In the genomic region with DNA sequence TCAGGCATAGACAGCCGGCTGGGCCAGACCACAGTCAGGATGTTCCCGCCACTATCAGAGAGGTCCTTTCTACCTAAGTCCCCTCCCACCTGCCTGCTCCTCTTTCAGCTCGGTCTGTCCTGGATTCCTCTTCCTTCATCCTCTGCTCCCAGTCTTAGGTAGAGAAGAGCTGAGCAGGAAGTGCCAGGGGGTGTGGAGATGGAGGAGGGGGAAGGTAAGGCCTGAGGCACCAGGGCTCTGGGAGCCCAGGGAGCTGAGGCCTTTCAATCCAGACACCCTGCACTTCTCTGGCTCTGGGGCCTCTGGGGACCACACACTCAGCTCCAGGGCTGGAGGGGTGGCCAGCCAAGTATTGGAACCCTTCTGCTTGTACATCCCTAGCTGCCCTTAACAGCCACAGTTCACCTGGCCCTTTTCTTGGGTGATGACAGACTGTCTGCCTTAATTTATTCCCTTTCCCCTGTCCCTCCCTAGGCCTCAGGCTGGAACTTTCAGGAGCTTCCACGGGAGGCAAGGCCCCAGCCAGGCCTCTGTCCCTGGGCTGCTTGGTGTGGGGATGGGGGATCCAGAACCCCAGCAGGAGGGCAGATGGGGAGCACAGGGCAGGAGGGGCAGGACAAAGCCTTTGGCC, we compare ENCODE assay signal across 1 cellular context.
A peak's percentile ranks its signal among the peaks of the same experiment; 100 is the strongest.
TF ChIP-seq lines count a peak whose summit lies in the region.

No MANE protein-coding gene starts in this region.

TF ChIP-seq in HEK293, 187 proteins besides CTCF, POLR2A, EP300 and RAD21 (continued from another document):
- TF ChIP-seq, protein P1, sequence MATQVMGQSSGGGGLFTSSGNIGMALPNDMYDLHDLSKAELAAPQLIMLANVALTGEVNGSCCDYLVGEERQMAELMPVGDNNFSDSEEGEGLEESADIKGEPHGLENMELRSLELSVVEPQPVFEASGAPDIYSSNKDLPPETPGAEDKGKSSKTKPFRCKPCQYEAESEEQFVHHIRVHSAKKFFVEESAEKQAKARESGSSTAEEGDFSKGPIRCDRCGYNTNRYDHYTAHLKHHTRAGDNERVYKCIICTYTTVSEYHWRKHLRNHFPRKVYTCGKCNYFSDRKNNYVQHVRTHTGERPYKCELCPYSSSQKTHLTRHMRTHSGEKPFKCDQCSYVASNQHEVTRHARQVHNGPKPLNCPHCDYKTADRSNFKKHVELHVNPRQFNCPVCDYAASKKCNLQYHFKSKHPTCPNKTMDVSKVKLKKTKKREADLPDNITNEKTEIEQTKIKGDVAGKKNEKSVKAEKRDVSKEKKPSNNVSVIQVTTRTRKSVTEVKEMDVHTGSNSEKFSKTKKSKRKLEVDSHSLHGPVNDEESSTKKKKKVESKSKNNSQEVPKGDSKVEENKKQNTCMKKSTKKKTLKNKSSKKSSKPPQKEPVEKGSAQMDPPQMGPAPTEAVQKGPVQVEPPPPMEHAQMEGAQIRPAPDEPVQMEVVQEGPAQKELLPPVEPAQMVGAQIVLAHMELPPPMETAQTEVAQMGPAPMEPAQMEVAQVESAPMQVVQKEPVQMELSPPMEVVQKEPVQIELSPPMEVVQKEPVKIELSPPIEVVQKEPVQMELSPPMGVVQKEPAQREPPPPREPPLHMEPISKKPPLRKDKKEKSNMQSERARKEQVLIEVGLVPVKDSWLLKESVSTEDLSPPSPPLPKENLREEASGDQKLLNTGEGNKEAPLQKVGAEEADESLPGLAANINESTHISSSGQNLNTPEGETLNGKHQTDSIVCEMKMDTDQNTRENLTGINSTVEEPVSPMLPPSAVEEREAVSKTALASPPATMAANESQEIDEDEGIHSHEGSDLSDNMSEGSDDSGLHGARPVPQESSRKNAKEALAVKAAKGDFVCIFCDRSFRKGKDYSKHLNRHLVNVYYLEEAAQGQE (tag by site-specific recombination; IDR thresholded peaks at IDR 0.05): no peak
- TF ChIP-seq ZNF529 (tag by site-specific recombination; IDR thresholded peaks at IDR 0.05; ENCODE audit: insufficient replicate concordance): no peak
- TF ChIP-seq ZNF629 (tag by site-specific recombination; IDR thresholded peaks at IDR 0.05): no peak
- no peak for TF ChIP-seq ZNF248 (tag by site-specific recombination; IDR thresholded peaks at IDR 0.05)
- TF ChIP-seq, protein P2, sequence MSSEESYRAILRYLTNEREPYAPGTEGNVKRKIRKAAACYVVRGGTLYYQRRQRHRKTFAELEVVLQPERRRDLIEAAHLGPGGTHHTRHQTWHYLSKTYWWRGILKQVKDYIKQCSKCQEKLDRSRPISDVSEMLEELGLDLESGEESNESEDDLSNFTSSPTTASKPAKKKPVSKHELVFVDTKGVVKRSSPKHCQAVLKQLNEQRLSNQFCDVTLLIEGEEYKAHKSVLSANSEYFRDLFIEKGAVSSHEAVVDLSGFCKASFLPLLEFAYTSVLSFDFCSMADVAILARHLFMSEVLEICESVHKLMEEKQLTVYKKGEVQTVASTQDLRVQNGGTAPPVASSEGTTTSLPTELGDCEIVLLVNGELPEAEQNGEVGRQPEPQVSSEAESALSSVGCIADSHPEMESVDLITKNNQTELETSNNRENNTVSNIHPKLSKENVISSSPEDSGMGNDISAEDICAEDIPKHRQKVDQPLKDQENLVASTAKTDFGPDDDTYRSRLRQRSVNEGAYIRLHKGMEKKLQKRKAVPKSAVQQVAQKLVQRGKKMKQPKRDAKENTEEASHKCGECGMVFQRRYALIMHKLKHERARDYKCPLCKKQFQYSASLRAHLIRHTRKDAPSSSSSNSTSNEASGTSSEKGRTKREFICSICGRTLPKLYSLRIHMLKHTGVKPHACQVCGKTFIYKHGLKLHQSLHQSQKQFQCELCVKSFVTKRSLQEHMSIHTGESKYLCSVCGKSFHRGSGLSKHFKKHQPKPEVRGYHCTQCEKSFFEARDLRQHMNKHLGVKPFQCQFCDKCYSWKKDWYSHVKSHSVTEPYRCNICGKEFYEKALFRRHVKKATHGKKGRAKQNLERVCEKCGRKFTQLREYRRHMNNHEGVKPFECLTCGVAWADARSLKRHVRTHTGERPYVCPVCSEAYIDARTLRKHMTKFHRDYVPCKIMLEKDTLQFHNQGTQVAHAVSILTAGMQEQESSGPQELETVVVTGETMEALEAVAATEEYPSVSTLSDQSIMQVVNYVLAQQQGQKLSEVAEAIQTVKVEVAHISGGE (tag by site-specific recombination; conservative IDR thresholded peaks at IDR 0.05; ENCODE audit: low read depth): peak; percentile 45; the same call in 1 of the 2 replicates
